In genomic region chr20:20231528-20232298, GRCh38 we compare ENCODE assay signal across 17 cellular contexts.
DNase-seq lines count a peak whose midpoint lies in the region; ATAC-seq and TF ChIP-seq lines count a peak whose summit lies in the region.
"Had no signal": no experiment of that assay in that cellular context is flagged by ENCODE, and none has a peak within 500 bp of the region (broad histone marks: within the 10 kb centered on the region; RNA-seq: fewer than 3 reads in every experiment).

No MANE protein-coding gene starts in this region.

- H3K23ac ChIP-seq in mesendoderm (ENCODE audit: low read length): no peak overlapping the region

- H3K4me3 ChIP-seq in breast epithelium (no peak overlapping the region), Panc1 (ENCODE audit: low read depth in 2 of 2, low read length in 2 of 2) (no peak overlapping the region), psoas muscle (no peak overlapping the region), mesendoderm (ENCODE audit: low read length) (no peak overlapping the region), aorta (ENCODE audit: low read length in 2 of 2) (no peak overlapping the region)
- H3K4me3 ChIP-seq: A549 had no signal

- H2BK5ac ChIP-seq in mesendoderm (ENCODE audit: low read length): no peak overlapping the region

- WGBS in psoas muscle, 3 donors: 58 to 83% (median 65%) methylated on average over 11 of the region's 11 CpGs
- no CpG with 5 or more reads among the region's 11 CpGs for WGBS in mesendoderm (ENCODE audit: extremely low coverage, insufficient coverage, low lambda C conversion rate)
- 59% methylated on average over 11 of the region's 11 CpGs for WGBS in aorta, 2 donors

- no peak overlapping the region for H4K8ac ChIP-seq in mesendoderm (ENCODE audit: low read depth, low read length)

- H3K79me1 ChIP-seq in mesendoderm (ENCODE audit: low read length): no peaks in the 10 kb centered on the region

- no peak overlapping the region for H2BK15ac ChIP-seq in mesendoderm (replicated peaks; ENCODE audit: low read depth)

- H3K4me1 Mint-ChIP-seq in MCF 10A (ENCODE audit: insufficient read depth, unreplicated experiment): peaks cover 11% of the 10 kb centered on the region

- H3K27me3 ChIP-seq in breast epithelium (no peaks in the 10 kb centered on the region), Panc1 (ENCODE audit: control insufficient read depth, insufficient read depth, low read length) (no peaks in the 10 kb centered on the region), psoas muscle (ENCODE audit: insufficient read depth in 3 of 3, low read length in 2 of 3) (no peaks in the 10 kb centered on the region), mesendoderm (ENCODE audit: insufficient read depth, low read length, poor library complexity) (no peaks in the 10 kb centered on the region), aorta (ENCODE audit: control insufficient read depth in 1 of 2, insufficient read depth in 2 of 2, low read length in 1 of 2) (no peaks in the 10 kb centered on the region)

- H3K9me3 Mint-ChIP-seq in MCF 10A (ENCODE audit: unreplicated experiment): no peaks in the 10 kb centered on the region

- no peak overlapping the region for H3K18ac ChIP-seq in mesendoderm (ENCODE audit: low read length)

- H3K27ac Mint-ChIP-seq in MCF 10A (ENCODE audit: low read depth, unreplicated experiment): peak overlapping the region; percentile 73

- CTCF ChIA-PET in MCF 10A (lab: Yijun Ruan, JAX) (interaction anchor here (0.7 to 3.3 kb wide), 4 partner anchors 9 to 161 kb away, joined by 3 to 13 read pairs (median 6); no protein-coding TSS in a partner anchor), Panc1 (lab: Charles Lee) (no interaction called here)

- H3K4me1 ChIP-seq in breast epithelium (no peaks in the 10 kb centered on the region), Panc1 (ENCODE audit: control insufficient read depth, insufficient read depth, low read length) (no peaks in the 10 kb centered on the region), psoas muscle (peaks cover 39% of the 10 kb centered on the region), mesendoderm (ENCODE audit: control insufficient read depth, low read depth, low read length) (no peaks in the 10 kb centered on the region), aorta (ENCODE audit: control insufficient read depth in 1 of 2, insufficient read depth in 2 of 2, low read length in 2 of 2) (no peaks in the 10 kb centered on the region)
- H3K4me1 ChIP-seq: A549 had no signal

- intact Hi-C loops in MCF 10A (cut with micrococcal nuclease) (no loop called here), breast epithelium (cut with DNase I; ENCODE audit: low total_unique reads) (no loop called here), Panc1 (cut with micrococcal nuclease; ENCODE audit: unreplicated experiment) (no loop called here), psoas muscle (cut with DNase I) (loop anchor here (5.0 to 10.0 kb wide), 3 partner anchors 87 to 149 kb away; no protein-coding TSS in a partner anchor), aorta (cut with DNase I) (no loop called here)

- no peak overlapping the region for H3K4me2 ChIP-seq in mesendoderm (ENCODE audit: low read length)
- H3K4me2 ChIP-seq: A549, SK-N-SH had no signal

- TF ChIP-seq CTCF in MCF 10A (IDR thresholded peaks at IDR 0.05; ENCODE audit: unreplicated experiment) (no peak), breast epithelium (IDR thresholded peaks at IDR 0.05) (no peak), Panc1 (IDR thresholded peaks at IDR 0.05) (no peak), psoas muscle (IDR thresholded peaks at IDR 0.05) (no peak)

- BruUV-seq in MCF 10A (replicated peaks; lab: Mats Ljungman, UMichigan) (no TSS peak), Panc1 (replicated peaks; lab: Mats Ljungman, UMichigan) (no TSS peak)

- H3K4ac ChIP-seq in mesendoderm (ENCODE audit: low read depth, low read length): no peak overlapping the region

- H4K5ac ChIP-seq in mesendoderm (ENCODE audit: low read length): no peak overlapping the region

- no peak overlapping the region for H2BK120ac ChIP-seq in mesendoderm (ENCODE audit: low read depth, low read length)

- H3K36me3 Mint-ChIP-seq in MCF 10A (ENCODE audit: insufficient read depth, unreplicated experiment): no peaks in the 10 kb centered on the region

- H3K9me3 ChIP-seq in breast epithelium: peaks cover 0 to 5% of the 10 kb centered on the region in 2 donors
- H3K9me3 ChIP-seq in Panc1 (ENCODE audit: control insufficient read depth, insufficient read depth, low read depth, low read length): no peaks in the 10 kb centered on the region
- peaks cover 8% of the 10 kb centered on the region for H3K9me3 ChIP-seq in psoas muscle
- no peaks in the 10 kb centered on the region for H3K9me3 ChIP-seq in aorta (ENCODE audit: control insufficient read depth, low read length)
- H3K9me3 ChIP-seq: SK-N-SH had no signal

- in situ Hi-C loops in KBM-7 (cut with MboI; ENCODE audit: low pct_unique_long_range_greater_than_20kb, low sequenced_read_pairs): no loop called here
- in situ Hi-C loops in Panc1 (cut with HindIII; ENCODE audit: low pct_unique_long_range_greater_than_20kb, low sequenced_read_pairs): no loop called here

- H3K79me2 ChIP-seq in mesendoderm (ENCODE audit: control insufficient read depth, insufficient read depth, low read length): no peaks in the 10 kb centered on the region

- POLR2A ChIA-PET in MCF 10A (lab: Yijun Ruan, JAX): interaction anchor here (0.7 kb wide), 1 partner anchor 206 kb away, joined by 3 read pairs; no protein-coding TSS in a partner anchor
- POLR2A ChIA-PET in Panc1 (lab: Charles Lee): no interaction called here

- H3K27me3 Mint-ChIP-seq in MCF 10A (ENCODE audit: insufficient read depth, unreplicated experiment): no peaks in the 10 kb centered on the region

- no peak overlapping the region for H3K4me3 Mint-ChIP-seq in MCF 10A (ENCODE audit: unreplicated experiment)

- H3K9ac ChIP-seq in mesendoderm (ENCODE audit: low read length): no peak overlapping the region
- H3K9ac ChIP-seq: SK-N-SH had no signal

- no peak overlapping the region for H3K56ac ChIP-seq in mesendoderm (ENCODE audit: low read length)

- no peak overlapping the region for H3K27ac ChIP-seq in breast epithelium
- H3K27ac ChIP-seq in Panc1 (ENCODE audit: low read length): no peak overlapping the region
- H3K27ac ChIP-seq in psoas muscle: peak overlapping the region; percentile 56
- H3K27ac ChIP-seq in mesendoderm (ENCODE audit: low read depth, low read length): no peak overlapping the region
- peak overlapping the region in 1 of 2 donors; percentile 12 for H3K27ac ChIP-seq in aorta (ENCODE audit: low read depth in 1 of 2, low read length in 2 of 2)
- H3K27ac ChIP-seq: A549, C4-2B had no signal

- H3K36me3 ChIP-seq in breast epithelium (no peaks in the 10 kb centered on the region), Panc1 (ENCODE audit: control insufficient read depth, insufficient read depth, low read length) (no peaks in the 10 kb centered on the region), psoas muscle (ENCODE audit: insufficient read depth in 1 of 2, low read depth in 1 of 2) (no peaks in the 10 kb centered on the region), mesendoderm (ENCODE audit: control insufficient read depth, insufficient read depth, low read length) (no peaks in the 10 kb centered on the region), aorta (ENCODE audit: control insufficient read depth in 1 of 2, insufficient read depth in 2 of 2, low read length in 1 of 2) (no peaks in the 10 kb centered on the region)

- TF ChIP-seq POLR2A in breast epithelium (IDR thresholded peaks at IDR 0.05): no peak

- ATAC-seq in Panc1 (peak; percentile 42; the same call in 1 of the 2 replicates), psoas muscle (peak in 3 of 4 donors; percentile 26 to 57 (median 47)), aorta (ENCODE audit: low FRiP score) (no peak)
- ATAC-seq: A549 had no signal

- H2AK5ac ChIP-seq in mesendoderm (ENCODE audit: low read length): no peak overlapping the region

- DNase-seq in MCF 10A (ENCODE audit: unreplicated experiment) (no peak), breast epithelium (ENCODE audit: low spot score in 2 of 2) (no peak), KBM-7 (peak; percentile 12), Panc1 (ENCODE audit: low read depth, low spot score) (no peak), psoas muscle (peak in 1 of 2 donors; percentile 59), ureter (ENCODE audit: low spot score) (no peak), mesendoderm (no peak), aorta (no peak)
- DNase-seq: DMS153, GOT3, NCI-H1930, NCI-H2171, NCI-H446 treated with DMSO at 0.1 percent for 48 hours, NCI-H748 treated with DMSO at 0.1 percent for 48 hours, SK-N-SH had no signal

Comparison
In these comparisons a context has a peak if more than half of its experiments do, and no peak if none do; other contexts are left out.
1. intact Hi-C loops: an anchor here in psoas muscle (5.0 to 10.0 kb wide); none called in MCF 10A, breast epithelium, Panc1 and aorta.